13 cellular contexts compared by ENCODE assay signal in the genomic region with DNA sequence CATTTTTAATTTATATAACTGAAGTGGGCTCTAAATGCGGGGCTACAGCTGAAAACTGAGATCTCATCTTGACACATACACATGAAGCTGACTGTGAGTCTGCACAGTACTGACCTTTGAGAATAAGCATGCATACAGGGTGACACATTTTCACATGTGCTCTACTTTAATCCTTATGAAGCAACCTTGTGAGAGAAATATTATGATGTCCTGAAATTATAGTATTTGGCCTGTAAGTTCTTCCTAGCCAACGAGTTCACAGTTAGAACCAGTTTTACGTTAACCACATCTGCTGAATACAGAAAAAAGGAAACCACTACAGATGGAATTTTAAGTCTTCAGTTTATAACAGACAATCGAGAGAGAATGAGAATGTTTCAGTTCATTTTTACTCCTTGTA.
DNase-seq lines count a peak whose midpoint lies in the region; ATAC-seq and TF ChIP-seq lines count a peak whose summit lies in the region.
"Had no signal": no experiment of that assay in that cellular context is flagged by ENCODE, and none has a peak within 500 bp of the region (broad histone marks: within the 10 kb centered on the region; RNA-seq: fewer than 3 reads in every experiment).

No MANE protein-coding gene starts in this region.

- H3K27me3 Mint-ChIP-seq in activated CD8-positive, alpha-beta T cell treated with anti-CD3 and anti-CD28 coated beads for 36 hours: no peaks in the 10 kb centered on the region
- H3K27me3 Mint-ChIP-seq in activated CD8-positive, alpha-beta T cell treated with anti-CD3 and anti-CD28 coated beads, Interleukin-2, amount 10 ng/mL, durations not matched to agents 7 days and 5 days (ENCODE audit: low read depth): no peaks in the 10 kb centered on the region
- no peaks in the 10 kb centered on the region for H3K27me3 Mint-ChIP-seq in GM23338 (ENCODE audit: insufficient read depth, low read depth, poor library complexity)
- H3K27me3 Mint-ChIP-seq in activated CD4-positive, alpha-beta memory T cell treated with anti-CD3 and anti-CD28 coated beads, Interleukin-2, amount 10 ng/mL, durations not matched to agents 7 days and 5 days: no peaks in the 10 kb centered on the region
- H3K27me3 Mint-ChIP-seq: natural killer cell treated with Interleukin-12 subunit alpha and Interleukin-12 subunit beta and Interleukin-15 and Interleukin-18, amount 100 ng/mL, for 72 hours had no signal

- H3K4me1 Mint-ChIP-seq in activated CD8-positive, alpha-beta T cell treated with anti-CD3 and anti-CD28 coated beads for 36 hours (ENCODE audit: low read depth): peaks cover 64% of the 10 kb centered on the region
- H3K4me1 Mint-ChIP-seq in activated CD8-positive, alpha-beta T cell treated with anti-CD3 and anti-CD28 coated beads, Interleukin-2, amount 10 ng/mL, durations not matched to agents 7 days and 5 days (ENCODE audit: low read depth): peaks cover 37% of the 10 kb centered on the region
- peaks cover 25% of the 10 kb centered on the region for H3K4me1 Mint-ChIP-seq in GM23338
- peaks cover 31% of the 10 kb centered on the region for H3K4me1 Mint-ChIP-seq in activated CD4-positive, alpha-beta memory T cell treated with anti-CD3 and anti-CD28 coated beads, Interleukin-2, amount 10 ng/mL, durations not matched to agents 7 days and 5 days

- POLR2A ChIA-PET in activated CD8-positive, alpha-beta T cell treated with anti-CD3 and anti-CD28 coated beads for 36 hours (lab: Charles Lee): interaction anchor here (1.0 to 1.2 kb wide), 2 partner anchors 36 to 542 kb away, joined by 3 read pairs; partner anchors contain the start of gene RNU4-2
- POLR2A ChIA-PET in activated CD8-positive, alpha-beta T cell treated with anti-CD3 and anti-CD28 coated beads, Interleukin-2, amount 10 ng/mL, durations not matched to agents 7 days and 5 days (lab: Charles Lee): no interaction called here
- POLR2A ChIA-PET in activated CD4-positive, alpha-beta memory T cell treated with anti-CD3 and anti-CD28 coated beads, Interleukin-2, amount 10 ng/mL, durations not matched to agents 7 days and 5 days (lab: Charles Lee): interaction anchor here (2.5 kb wide), 1 partner anchor 12 kb away, joined by 12 read pairs; no protein-coding TSS in a partner anchor

- peak overlapping the region; percentile 75 for H3K27ac Mint-ChIP-seq in activated CD8-positive, alpha-beta T cell treated with anti-CD3 and anti-CD28 coated beads for 36 hours
- H3K27ac Mint-ChIP-seq in activated CD8-positive, alpha-beta T cell treated with anti-CD3 and anti-CD28 coated beads, Interleukin-2, amount 10 ng/mL, durations not matched to agents 7 days and 5 days: no peak overlapping the region
- H3K27ac Mint-ChIP-seq in GM23338: no peak overlapping the region
- H3K27ac Mint-ChIP-seq in activated CD4-positive, alpha-beta memory T cell treated with anti-CD3 and anti-CD28 coated beads, Interleukin-2, amount 10 ng/mL, durations not matched to agents 7 days and 5 days: no peak overlapping the region
- H3K27ac Mint-ChIP-seq: T-helper 1 cell treated with Interleukin-12 subunit alpha and Interleukin-12 subunit beta and Interleukin-4 antibody, amounts not matched to agents 30 μg/mL and 1 μg/mL, for 36 hours had no signal

- no peak overlapping the region for H3K4me3 Mint-ChIP-seq in activated CD8-positive, alpha-beta T cell treated with anti-CD3 and anti-CD28 coated beads for 36 hours
- H3K4me3 Mint-ChIP-seq in activated CD8-positive, alpha-beta T cell treated with anti-CD3 and anti-CD28 coated beads, Interleukin-2, amount 10 ng/mL, durations not matched to agents 7 days and 5 days: no peak overlapping the region
- H3K4me3 Mint-ChIP-seq in GM23338: no peak overlapping the region
- H3K4me3 Mint-ChIP-seq in activated CD4-positive, alpha-beta memory T cell treated with anti-CD3 and anti-CD28 coated beads, Interleukin-2, amount 10 ng/mL, durations not matched to agents 7 days and 5 days: no peak overlapping the region
- H3K4me3 Mint-ChIP-seq: natural killer cell treated with Interleukin-12 subunit alpha and Interleukin-12 subunit beta and Interleukin-15 and Interleukin-18, amount 100 ng/mL, for 72 hours; T-helper 1 cell treated with Interleukin-12 subunit alpha and Interleukin-12 subunit beta and Interleukin-4 antibody, amounts not matched to agents 30 μg/mL and 1 μg/mL, for 36 hours had no signal

- H3K27me3 ChIP-seq in GM23338 (ENCODE audit: insufficient read depth): no peaks in the 10 kb centered on the region

- intact Hi-C loops in activated CD8-positive, alpha-beta T cell treated with anti-CD3 and anti-CD28 coated beads for 36 hours (cut with micrococcal nuclease): no loop called here

- 0 out of 2 replicates have a peak, but pooled peaks cover 12% of the 10 kb centered on the region for H3K4me1 ChIP-seq in GM23338 (ENCODE audit: insufficient read depth)

- H3K27ac ChIP-seq in temporal lobe (ENCODE audit: low read depth, low read length) (peak overlapping the region; percentile 86), GM23338 (ENCODE audit: low read depth) (no peak overlapping the region)

- ATAC-seq in activated CD8-positive, alpha-beta T cell treated with anti-CD3 and anti-CD28 coated beads for 36 hours: peak; percentile 82
- no peak for ATAC-seq in activated CD8-positive, alpha-beta T cell treated with anti-CD3 and anti-CD28 coated beads, Interleukin-2, amount 10 ng/mL, durations not matched to agents 7 days and 5 days
- ATAC-seq in GM23338: no peak
- ATAC-seq: natural killer cell treated with Interleukin-12 subunit alpha and Interleukin-12 subunit beta and Interleukin-15 and Interleukin-18, amount 100 ng/mL, for 72 hours had no signal

- peaks cover 73% of the 10 kb centered on the region for H3K79me2 ChIP-seq in GM23338 (replicated peaks; ENCODE audit: insufficient read depth)

- H3K9me2 ChIP-seq in GM23338 (ENCODE audit: insufficient read depth): no peaks in the 10 kb centered on the region; the same call in 1 of the 2 replicates

- no peaks in the 10 kb centered on the region for H3K9me3 Mint-ChIP-seq in activated CD8-positive, alpha-beta T cell treated with anti-CD3 and anti-CD28 coated beads for 36 hours
- H3K9me3 Mint-ChIP-seq in activated CD8-positive, alpha-beta T cell treated with anti-CD3 and anti-CD28 coated beads, Interleukin-2, amount 10 ng/mL, durations not matched to agents 7 days and 5 days (ENCODE audit: insufficient read depth): no peaks in the 10 kb centered on the region
- peaks cover 2% of the 10 kb centered on the region; the same call in 2 of the 3 replicates for H3K9me3 Mint-ChIP-seq in GM23338
- H3K9me3 Mint-ChIP-seq in activated CD4-positive, alpha-beta memory T cell treated with anti-CD3 and anti-CD28 coated beads, Interleukin-2, amount 10 ng/mL, durations not matched to agents 7 days and 5 days: no peaks in the 10 kb centered on the region
- H3K9me3 Mint-ChIP-seq: natural killer cell treated with Interleukin-12 subunit alpha and Interleukin-12 subunit beta and Interleukin-15 and Interleukin-18, amount 100 ng/mL, for 72 hours; T-helper 1 cell treated with Interleukin-12 subunit alpha and Interleukin-12 subunit beta and Interleukin-4 antibody, amounts not matched to agents 30 μg/mL and 1 μg/mL, for 36 hours had no signal

- peak; percentile 23 for DNase-seq in activated CD8-positive, alpha-beta T cell treated with anti-CD3 and anti-CD28 coated beads for 36 hours
- DNase-seq in activated CD8-positive, alpha-beta T cell treated with anti-CD3 and anti-CD28 coated beads, Interleukin-2, amount 10 ng/mL, durations not matched to agents 7 days and 5 days: no peak
- DNase-seq in MV-4-11 (lab: John Stamatoyannopoulos, UW) (peak; percentile 77), fibroblast of gingiva (ENCODE audit: low read depth) (peak; percentile 40), GM23338 (ENCODE audit: low spot score) (no peak), NCI-H1092 treated with DMSO at 0.1 percent for 48 hours (lab: John Stamatoyannopoulos, UW) (no peak)
- DNase-seq in activated CD4-positive, alpha-beta memory T cell treated with anti-CD3 and anti-CD28 coated beads, Interleukin-2, amount 10 ng/mL, durations not matched to agents 7 days and 5 days: no peak
- DNase-seq: KG1; NCI-H510A; stimulated activated CD4-positive, alpha-beta T cell treated with anti-CD3 and anti-CD28 coated beads, Interleukin-1b, Interleukin-23, amount 100 ng/mL, for 48 hours had no signal

- TF ChIP-seq CTCF in activated CD8-positive, alpha-beta T cell treated with anti-CD3 and anti-CD28 coated beads for 36 hours (IDR thresholded peaks at IDR 0.05): no peak
- no peak for TF ChIP-seq CTCF in GM23338 (conservative IDR thresholded peaks at IDR 0.05; ENCODE audit: low read depth in 2 of 2)

- H4K20me1 ChIP-seq in GM23338 (replicated peaks; ENCODE audit: insufficient read depth): peaks cover 28% of the 10 kb centered on the region

- peaks cover 2% of the 10 kb centered on the region for H3K36me3 Mint-ChIP-seq in activated CD8-positive, alpha-beta T cell treated with anti-CD3 and anti-CD28 coated beads for 36 hours (ENCODE audit: low read depth)
- no peaks in the 10 kb centered on the region for H3K36me3 Mint-ChIP-seq in activated CD8-positive, alpha-beta T cell treated with anti-CD3 and anti-CD28 coated beads, Interleukin-2, amount 10 ng/mL, durations not matched to agents 7 days and 5 days (ENCODE audit: low read depth)
- H3K36me3 Mint-ChIP-seq in GM23338 (ENCODE audit: low read depth): peaks cover 6% of the 10 kb centered on the region
- no peaks in the 10 kb centered on the region for H3K36me3 Mint-ChIP-seq in activated CD4-positive, alpha-beta memory T cell treated with anti-CD3 and anti-CD28 coated beads, Interleukin-2, amount 10 ng/mL, durations not matched to agents 7 days and 5 days (ENCODE audit: low read depth)
- H3K36me3 Mint-ChIP-seq: natural killer cell treated with Interleukin-12 subunit alpha and Interleukin-12 subunit beta and Interleukin-15 and Interleukin-18, amount 100 ng/mL, for 72 hours had no signal

- H2AFZ ChIP-seq in GM23338: no peak overlapping the region

- H3F3A ChIP-seq in GM23338 (replicated peaks; ENCODE audit: low read depth): no peaks in the 10 kb centered on the region; the same call in 1 of the 2 replicates

- no peak overlapping the region for H3K4me3 ChIP-seq in GM23338

- H3K4me2 ChIP-seq in GM23338: no peak overlapping the region

- no peaks in the 10 kb centered on the region for H3K36me3 ChIP-seq in GM23338 (ENCODE audit: insufficient read depth)

- CTCF ChIA-PET in activated CD8-positive, alpha-beta T cell treated with anti-CD3 and anti-CD28 coated beads for 36 hours (lab: Charles Lee): no interaction called here
- CTCF ChIA-PET in activated CD8-positive, alpha-beta T cell treated with anti-CD3 and anti-CD28 coated beads, Interleukin-2, amount 10 ng/mL, durations not matched to agents 7 days and 5 days (lab: Charles Lee): interaction anchor here (0.9 to 3.9 kb wide), 4 partner anchors 21 to 185 kb away, joined by 3 to 9 read pairs (median 4); no protein-coding TSS in a partner anchor
- CTCF ChIA-PET in activated CD4-positive, alpha-beta memory T cell treated with anti-CD3 and anti-CD28 coated beads, Interleukin-2, amount 10 ng/mL, durations not matched to agents 7 days and 5 days (lab: Charles Lee): interaction anchor here (0.6 to 1.5 kb wide), 3 partner anchors 11 to 186 kb away, joined by 3 to 5 read pairs (median 3); no protein-coding TSS in a partner anchor

TF ChIP-seq in GM23338, 12 proteins besides CTCF, POLR2A, EP300 and RAD21 (continues in another document):
- no peak for TF ChIP-seq CREB1 (CRISPR knock-in tag; IDR thresholded peaks at IDR 0.05; ENCODE audit: low read depth)

Comparison
In these comparisons a context has a peak if more than half of its experiments do, and no peak if none do; other contexts are left out.
1. DNase-seq: peak in activated CD8-positive, alpha-beta T cell treated with anti-CD3 and anti-CD28 coated beads for 36 hours (single experiment), MV-4-11 (single experiment) and fibroblast of gingiva (single experiment); none in activated CD8-positive, alpha-beta T cell treated with anti-CD3 and anti-CD28 coated beads, Interleukin-2, amount 10 ng/mL, durations not matched to agents 7 days and 5 days (single experiment), GM23338 (single experiment), activated CD4-positive, alpha-beta memory T cell treated with anti-CD3 and anti-CD28 coated beads, Interleukin-2, amount 10 ng/mL, durations not matched to agents 7 days and 5 days (single experiment) and NCI-H1092 treated with DMSO at 0.1 percent for 48 hours (single experiment).